ENCODE assay signal across 1 cellular context in the genomic region with DNA sequence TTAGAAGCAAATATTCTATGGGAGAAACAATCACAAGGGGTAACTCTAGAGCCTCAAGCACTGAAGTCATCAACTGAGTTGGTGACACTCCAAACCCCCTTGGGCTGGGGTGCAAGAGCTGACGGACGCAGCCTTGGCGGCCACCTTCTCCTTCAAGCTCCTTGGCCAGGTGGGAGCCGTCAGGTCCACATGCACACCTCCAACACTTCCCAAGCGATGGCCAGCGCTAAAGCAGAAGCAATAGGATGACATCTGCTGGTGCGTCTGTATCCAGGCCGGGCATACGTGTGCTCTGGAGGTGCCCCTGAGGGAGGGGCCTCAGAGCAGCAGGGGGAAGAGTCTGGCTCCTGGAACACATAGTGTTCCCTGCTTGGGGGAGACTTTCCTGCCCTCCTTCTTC.
TF ChIP-seq lines count a peak whose summit lies in the region.

No MANE protein-coding gene starts in this region.

TF ChIP-seq in GM23338, 12 proteins besides CTCF, POLR2A, EP300 and RAD21:
- no peak for TF ChIP-seq ZNF331 (CRISPR knock-in tag; IDR thresholded peaks at IDR 0.05; ENCODE audit: low read depth)
- TF ChIP-seq, protein P1, sequence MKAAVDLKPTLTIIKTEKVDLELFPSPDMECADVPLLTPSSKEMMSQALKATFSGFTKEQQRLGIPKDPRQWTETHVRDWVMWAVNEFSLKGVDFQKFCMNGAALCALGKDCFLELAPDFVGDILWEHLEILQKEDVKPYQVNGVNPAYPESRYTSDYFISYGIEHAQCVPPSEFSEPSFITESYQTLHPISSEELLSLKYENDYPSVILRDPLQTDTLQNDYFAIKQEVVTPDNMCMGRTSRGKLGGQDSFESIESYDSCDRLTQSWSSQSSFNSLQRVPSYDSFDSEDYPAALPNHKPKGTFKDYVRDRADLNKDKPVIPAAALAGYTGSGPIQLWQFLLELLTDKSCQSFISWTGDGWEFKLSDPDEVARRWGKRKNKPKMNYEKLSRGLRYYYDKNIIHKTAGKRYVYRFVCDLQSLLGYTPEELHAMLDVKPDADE (IDR thresholded peaks at IDR 0.05), result no peak
- TF ChIP-seq NANOG (IDR thresholded peaks at IDR 0.05; ENCODE audit: borderline replicate concordance), result no peak
- TF ChIP-seq, protein P2, sequence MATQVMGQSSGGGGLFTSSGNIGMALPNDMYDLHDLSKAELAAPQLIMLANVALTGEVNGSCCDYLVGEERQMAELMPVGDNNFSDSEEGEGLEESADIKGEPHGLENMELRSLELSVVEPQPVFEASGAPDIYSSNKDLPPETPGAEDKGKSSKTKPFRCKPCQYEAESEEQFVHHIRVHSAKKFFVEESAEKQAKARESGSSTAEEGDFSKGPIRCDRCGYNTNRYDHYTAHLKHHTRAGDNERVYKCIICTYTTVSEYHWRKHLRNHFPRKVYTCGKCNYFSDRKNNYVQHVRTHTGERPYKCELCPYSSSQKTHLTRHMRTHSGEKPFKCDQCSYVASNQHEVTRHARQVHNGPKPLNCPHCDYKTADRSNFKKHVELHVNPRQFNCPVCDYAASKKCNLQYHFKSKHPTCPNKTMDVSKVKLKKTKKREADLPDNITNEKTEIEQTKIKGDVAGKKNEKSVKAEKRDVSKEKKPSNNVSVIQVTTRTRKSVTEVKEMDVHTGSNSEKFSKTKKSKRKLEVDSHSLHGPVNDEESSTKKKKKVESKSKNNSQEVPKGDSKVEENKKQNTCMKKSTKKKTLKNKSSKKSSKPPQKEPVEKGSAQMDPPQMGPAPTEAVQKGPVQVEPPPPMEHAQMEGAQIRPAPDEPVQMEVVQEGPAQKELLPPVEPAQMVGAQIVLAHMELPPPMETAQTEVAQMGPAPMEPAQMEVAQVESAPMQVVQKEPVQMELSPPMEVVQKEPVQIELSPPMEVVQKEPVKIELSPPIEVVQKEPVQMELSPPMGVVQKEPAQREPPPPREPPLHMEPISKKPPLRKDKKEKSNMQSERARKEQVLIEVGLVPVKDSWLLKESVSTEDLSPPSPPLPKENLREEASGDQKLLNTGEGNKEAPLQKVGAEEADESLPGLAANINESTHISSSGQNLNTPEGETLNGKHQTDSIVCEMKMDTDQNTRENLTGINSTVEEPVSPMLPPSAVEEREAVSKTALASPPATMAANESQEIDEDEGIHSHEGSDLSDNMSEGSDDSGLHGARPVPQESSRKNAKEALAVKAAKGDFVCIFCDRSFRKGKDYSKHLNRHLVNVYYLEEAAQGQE (IDR thresholded peaks at IDR 0.05; ENCODE audit: unreplicated experiment), result no peak
- no peak for TF ChIP-seq ZNF114 (CRISPR knock-in tag; IDR thresholded peaks at IDR 0.05)
- no peak for TF ChIP-seq JUNB (IDR thresholded peaks at IDR 0.05; ENCODE audit: unreplicated experiment)
- TF ChIP-seq CREB1 (CRISPR knock-in tag; IDR thresholded peaks at IDR 0.05; ENCODE audit: low read depth), result no peak
- TF ChIP-seq, protein P3, sequence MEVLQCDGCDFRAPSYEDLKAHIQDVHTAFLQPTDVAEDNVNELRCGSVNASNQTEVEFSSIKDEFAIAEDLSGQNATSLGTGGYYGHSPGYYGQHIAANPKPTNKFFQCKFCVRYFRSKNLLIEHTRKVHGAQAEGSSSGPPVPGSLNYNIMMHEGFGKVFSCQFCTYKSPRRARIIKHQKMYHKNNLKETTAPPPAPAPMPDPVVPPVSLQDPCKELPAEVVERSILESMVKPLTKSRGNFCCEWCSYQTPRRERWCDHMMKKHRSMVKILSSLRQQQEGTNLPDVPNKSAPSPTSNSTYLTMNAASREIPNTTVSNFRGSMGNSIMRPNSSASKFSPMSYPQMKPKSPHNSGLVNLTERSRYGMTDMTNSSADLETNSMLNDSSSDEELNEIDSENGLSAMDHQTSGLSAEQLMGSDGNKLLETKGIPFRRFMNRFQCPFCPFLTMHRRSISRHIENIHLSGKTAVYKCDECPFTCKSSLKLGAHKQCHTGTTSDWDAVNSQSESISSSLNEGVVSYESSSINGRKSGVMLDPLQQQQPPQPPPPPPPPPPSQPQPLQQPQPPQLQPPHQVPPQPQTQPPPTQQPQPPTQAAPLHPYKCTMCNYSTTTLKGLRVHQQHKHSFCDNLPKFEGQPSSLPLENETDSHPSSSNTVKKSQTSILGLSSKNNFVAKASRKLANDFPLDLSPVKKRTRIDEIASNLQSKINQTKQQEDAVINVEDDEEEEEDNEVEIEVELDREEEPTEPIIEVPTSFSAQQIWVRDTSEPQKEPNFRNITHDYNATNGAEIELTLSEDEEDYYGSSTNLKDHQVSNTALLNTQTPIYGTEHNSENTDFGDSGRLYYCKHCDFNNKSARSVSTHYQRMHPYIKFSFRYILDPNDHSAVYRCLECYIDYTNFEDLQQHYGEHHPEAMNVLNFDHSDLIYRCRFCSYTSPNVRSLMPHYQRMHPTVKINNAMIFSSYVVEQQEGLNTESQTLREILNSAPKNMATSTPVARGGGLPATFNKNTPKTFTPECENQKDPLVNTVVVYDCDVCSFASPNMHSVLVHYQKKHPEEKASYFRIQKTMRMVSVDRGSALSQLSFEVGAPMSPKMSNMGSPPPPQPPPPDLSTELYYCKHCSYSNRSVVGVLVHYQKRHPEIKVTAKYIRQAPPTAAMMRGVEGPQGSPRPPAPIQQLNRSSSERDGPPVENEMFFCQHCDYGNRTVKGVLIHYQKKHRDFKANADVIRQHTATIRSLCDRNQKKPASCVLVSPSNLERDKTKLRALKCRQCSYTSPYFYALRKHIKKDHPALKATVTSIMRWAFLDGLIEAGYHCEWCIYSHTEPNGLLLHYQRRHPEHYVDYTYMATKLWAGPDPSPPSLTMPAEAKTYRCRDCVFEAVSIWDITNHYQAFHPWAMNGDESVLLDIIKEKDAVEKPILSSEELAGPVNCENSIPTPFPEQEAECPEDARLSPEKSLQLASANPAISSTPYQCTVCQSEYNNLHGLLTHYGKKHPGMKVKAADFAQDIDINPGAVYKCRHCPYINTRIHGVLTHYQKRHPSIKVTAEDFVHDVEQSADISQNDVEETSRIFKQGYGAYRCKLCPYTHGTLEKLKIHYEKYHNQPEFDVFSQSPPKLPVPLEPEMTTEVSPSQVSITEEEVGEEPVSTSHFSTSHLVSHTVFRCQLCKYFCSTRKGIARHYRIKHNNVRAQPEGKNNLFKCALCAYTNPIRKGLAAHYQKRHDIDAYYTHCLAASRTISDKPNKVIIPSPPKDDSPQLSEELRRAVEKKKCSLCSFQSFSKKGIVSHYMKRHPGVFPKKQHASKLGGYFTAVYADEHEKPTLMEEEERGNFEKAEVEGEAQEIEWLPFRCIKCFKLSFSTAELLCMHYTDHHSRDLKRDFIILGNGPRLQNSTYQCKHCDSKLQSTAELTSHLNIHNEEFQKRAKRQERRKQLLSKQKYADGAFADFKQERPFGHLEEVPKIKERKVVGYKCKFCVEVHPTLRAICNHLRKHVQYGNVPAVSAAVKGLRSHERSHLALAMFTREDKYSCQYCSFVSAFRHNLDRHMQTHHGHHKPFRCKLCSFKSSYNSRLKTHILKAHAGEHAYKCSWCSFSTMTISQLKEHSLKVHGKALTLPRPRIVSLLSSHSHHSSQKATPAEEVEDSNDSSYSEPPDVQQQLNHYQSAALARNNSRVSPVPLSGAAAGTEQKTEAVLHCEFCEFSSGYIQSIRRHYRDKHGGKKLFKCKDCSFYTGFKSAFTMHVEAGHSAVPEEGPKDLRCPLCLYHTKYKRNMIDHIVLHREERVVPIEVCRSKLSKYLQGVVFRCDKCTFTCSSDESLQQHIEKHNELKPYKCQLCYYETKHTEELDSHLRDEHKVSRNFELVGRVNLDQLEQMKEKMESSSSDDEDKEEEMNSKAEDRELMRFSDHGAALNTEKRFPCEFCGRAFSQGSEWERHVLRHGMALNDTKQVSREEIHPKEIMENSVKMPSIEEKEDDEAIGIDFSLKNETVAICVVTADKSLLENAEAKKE (CRISPR knock-in tag; IDR thresholded peaks at IDR 0.05), result no peak
- TF ChIP-seq EZH2phosphoT487 (IDR thresholded peaks at IDR 0.05; ENCODE audit: unreplicated experiment), result no peak
- TF ChIP-seq POLR2AphosphoS5 (IDR thresholded peaks at IDR 0.05; ENCODE audit: low read depth), result no peak
- TF ChIP-seq EZH2 (IDR thresholded peaks at IDR 0.05; ENCODE audit: low read depth, unreplicated experiment), result no peak
- TF ChIP-seq STAT1 (IDR thresholded peaks at IDR 0.05; ENCODE audit: unreplicated experiment), result no peak
